ENCODE assay signal across 3 cellular contexts in genomic region chr17:80277751-80278671, GRCh38.
TF ChIP-seq lines count a peak whose summit lies in the region.

No MANE protein-coding gene starts in this region.

TF ChIP-seq in SK-N-SH, 30 proteins besides CTCF, POLR2A, EP300 and RAD21 (continues in another document):
- TF ChIP-seq MAX (IDR thresholded peaks at IDR 0.05; ENCODE audit: low read depth) (no peak), SIN3A (IDR thresholded peaks at IDR 0.05; ENCODE audit: borderline replicate concordance, low read depth, low read length) (no peak), TAF1 (IDR thresholded peaks at IDR 0.05; ENCODE audit: borderline replicate concordance, low read depth, low read length) (no peak), IRF3 (IDR thresholded peaks at IDR 0.05; ENCODE audit: low read depth, low read length) (no peak), RFX5 (IDR thresholded peaks at IDR 0.05; ENCODE audit: low read length) (no peak), JUND (IDR thresholded peaks at IDR 0.05) (no peak), RCOR1 (IDR thresholded peaks at IDR 0.05; ENCODE audit: low read length) (no peak), RXRA (IDR thresholded peaks at IDR 0.05; ENCODE audit: borderline replicate concordance, low read depth) (no peak), PBX3 (IDR thresholded peaks at IDR 0.05) (no peak), MEF2A (IDR thresholded peaks at IDR 0.05; ENCODE audit: borderline replicate concordance, low read depth) (no peak), FOSL2 (IDR thresholded peaks at IDR 0.05; ENCODE audit: borderline replicate concordance, low read depth) (no peak), GATA2 (CRISPR knock-in tag; IDR thresholded peaks at IDR 0.05) (no peak), TEAD4 (IDR thresholded peaks at IDR 0.05; ENCODE audit: borderline replicate concordance, insufficient read depth) (no peak), FOXM1 (IDR thresholded peaks at IDR 0.05; ENCODE audit: low read depth) (no peak), USF2 (IDR thresholded peaks at IDR 0.05; ENCODE audit: borderline replicate concordance, low read depth, low read length) (no peak), ZBTB33 (IDR thresholded peaks at IDR 0.05; ENCODE audit: borderline replicate concordance, low read depth) (no peak), GABPA (IDR thresholded peaks at IDR 0.05; ENCODE audit: low read depth) (no peak), ELF1 (IDR thresholded peaks at IDR 0.05) (no peak)

TF ChIP-seq in SK-N-SH treated with all-trans-retinoic acid at 6 μM for 48 hours, 23 proteins besides CTCF, POLR2A, EP300 and RAD21:
- TF ChIP-seq POU6F1 (CRISPR knock-in tag; IDR thresholded peaks at IDR 0.05; ENCODE audit: borderline replicate concordance, low read depth) = no peak
- no peak for TF ChIP-seq ZFP3 (CRISPR knock-in tag; IDR thresholded peaks at IDR 0.05)
- no peak for TF ChIP-seq SNAI2 (CRISPR knock-in tag; IDR thresholded peaks at IDR 0.05)
- TF ChIP-seq CREB5 (CRISPR knock-in tag; IDR thresholded peaks at IDR 0.05; ENCODE audit: low read depth) = no peak
- no peak for TF ChIP-seq OSR1 (CRISPR knock-in tag; IDR thresholded peaks at IDR 0.05)
- TF ChIP-seq TOX (CRISPR knock-in tag; IDR thresholded peaks at IDR 0.05; ENCODE audit: borderline replicate concordance) = no peak

TF ChIP-seq in HepG2, 621 proteins besides CTCF, POLR2A, EP300 and RAD21:
- 0 out of 2 replicates have a peak, but pooled peaks have one; percentile 9 for TF ChIP-seq GABPA (IDR thresholded peaks at IDR 0.05; ENCODE audit: low read depth, low read length)
- no peak for TF ChIP-seq GABPA (CRISPR knock-in tag; IDR thresholded peaks at IDR 0.05; ENCODE audit: low read depth)
- no peak for TF ChIP-seq ZNF710 (CRISPR knock-in tag; IDR thresholded peaks at IDR 0.05; ENCODE audit: borderline replicate concordance)
- no peak for TF ChIP-seq MYC (CRISPR knock-in tag; IDR thresholded peaks at IDR 0.05; ENCODE audit: borderline replicate concordance)
- TF ChIP-seq ZMAT3 (CRISPR knock-in tag; conservative IDR thresholded peaks at IDR 0.05) = no peak
- peak; percentile 58 for TF ChIP-seq AGO2 (optimal IDR thresholded peaks at IDR 0.05; ENCODE audit: low read depth, low read length)
- TF ChIP-seq ZNF660 (CRISPR knock-in tag; IDR thresholded peaks at IDR 0.05; ENCODE audit: borderline replicate concordance, low read depth) = no peak
- no peak for TF ChIP-seq NFIB (CRISPR knock-in tag; IDR thresholded peaks at IDR 0.05; ENCODE audit: borderline replicate concordance)
- peak; percentile 48; the same call in 1 of the 2 replicates for TF ChIP-seq RBFOX2 (IDR thresholded peaks at IDR 0.05; ENCODE audit: low read depth, low read length)
